Comparison of ENCODE assay signal across 8 cellular contexts in the genomic region with DNA sequence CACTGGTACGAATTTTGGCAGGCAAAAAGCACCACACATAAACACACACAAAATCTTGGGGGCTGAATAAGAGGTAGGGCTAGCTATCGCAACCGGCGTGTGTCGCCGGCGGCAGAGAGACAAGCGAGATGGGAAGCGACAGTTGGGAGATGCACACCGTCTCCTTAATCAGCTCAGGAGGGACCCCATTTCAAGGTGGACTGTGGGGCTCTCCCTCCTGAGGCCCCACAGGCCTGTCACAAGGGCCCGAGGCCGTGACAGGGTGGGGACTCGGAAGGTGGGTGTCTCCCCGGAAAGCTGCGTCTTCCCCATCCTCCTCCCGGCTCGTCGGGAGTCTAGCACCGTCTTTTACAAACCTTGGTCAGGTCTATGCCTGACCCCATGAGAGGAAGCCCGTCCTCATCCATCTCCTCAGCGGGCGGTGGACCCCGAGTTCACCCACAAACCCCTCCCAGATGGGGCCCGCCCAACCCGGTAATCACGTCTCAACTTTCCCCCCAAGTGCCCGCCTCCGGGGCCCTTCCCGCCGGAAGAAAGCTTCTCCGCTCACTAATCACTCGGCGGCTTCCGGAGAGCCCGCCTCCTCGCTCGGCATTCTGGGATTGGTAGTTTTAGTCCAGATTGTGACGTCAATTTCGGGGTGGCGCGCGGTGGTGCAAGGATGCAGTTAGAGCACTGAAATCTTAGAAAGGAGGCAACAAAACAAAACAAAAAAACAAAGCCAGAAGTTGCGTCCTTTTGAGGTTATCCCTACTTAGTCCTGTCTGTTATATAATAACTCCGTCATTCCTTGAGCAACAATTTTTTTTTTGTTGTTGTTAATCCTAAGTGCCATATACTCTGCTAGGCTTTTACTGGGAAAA. TPM values are rescaled to one million over a fixed set of nuclear protein-coding genes. Genes with fewer than 3 reads are reported as not detected.
DNase-seq lines count a peak whose midpoint lies in the region; ATAC-seq, FAIRE-seq and TF ChIP-seq lines count a peak whose summit lies in the region.

A gene with protein sequence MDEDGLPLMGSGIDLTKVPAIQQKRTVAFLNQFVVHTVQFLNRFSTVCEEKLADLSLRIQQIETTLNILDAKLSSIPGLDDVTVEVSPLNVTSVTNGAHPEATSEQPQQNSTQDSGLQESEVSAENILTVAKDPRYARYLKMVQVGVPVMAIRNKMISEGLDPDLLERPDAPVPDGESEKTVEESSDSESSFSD (minus strand): TSS at position 436 of the 863 bp plus-strand sequence. CDS start 29 bp downstream, at position 407.

- H3K4me2 ChIP-seq in OCI-LY3 (ENCODE audit: low read length) = peak within 1 kb of the TSS; percentile 93

- no peak for TF ChIP-seq CTCF in OCI-LY3 (IDR thresholded peaks at IDR 0.05; ENCODE audit: low read depth, low read length)

- peak within 1 kb of the TSS; percentile 95 for H2AFZ ChIP-seq in OCI-LY3 (ENCODE audit: low read depth, low read length)

- peak within 1 kb of the TSS; percentile 92 for H3K9ac ChIP-seq in OCI-LY3 (ENCODE audit: low read length)

- H3K9me3 ChIP-seq in OCI-LY3 (ENCODE audit: insufficient read depth, low read length) (no peaks in the 10 kb centered on the region), mesodermal cell (ENCODE audit: control insufficient read depth, low read length) (no peaks in the 10 kb centered on the region)

- peaks cover 5% of the 10 kb centered on the region for H3K79me2 ChIP-seq in OCI-LY3 (ENCODE audit: low read length)

- no peaks in the 10 kb centered on the region for H3K27me3 ChIP-seq in OCI-LY3 (ENCODE audit: low read depth, low read length)

- H3K4me3 ChIP-seq in OCI-LY3 (ENCODE audit: low read length) (peak within 1 kb of the TSS; percentile 94), mesodermal cell (ENCODE audit: extremely low read depth, insufficient read depth, low read length, poor library complexity, severe bottlenecking) (peak within 1 kb of the TSS; percentile 79)

- H3K27ac ChIP-seq in OCI-LY3 (ENCODE audit: low read length) (peak within 1 kb of the TSS; percentile 72), mesodermal cell (ENCODE audit: low read depth, low read length, severe bottlenecking) (no peak within 1 kb of the TSS)

- 2 to 3% methylated on average over 24 of the region's 44 CpGs for WGBS in mesodermal cell (ENCODE audit: insufficient coverage in 2 of 2), 2 experiments

- peaks cover 8% of the 10 kb centered on the region for H3K4me1 ChIP-seq in OCI-LY3 (ENCODE audit: low read length)
- H3K4me1 ChIP-seq in mesodermal cell (ENCODE audit: control insufficient read depth, insufficient read depth, low read length, poor library complexity, severe bottlenecking) = peaks cover 4% of the 10 kb centered on the region

- FAIRE-seq in endometrium (lab: Jason Lieb, UNC) = peak; percentile 96

- H4K20me1 ChIP-seq in OCI-LY3 (ENCODE audit: insufficient read depth, low read length) = no peaks in the 10 kb centered on the region

- ATAC-seq in GM21515 (IDR thresholded peaks at IDR 0.05; ENCODE audit: unreplicated experiment) = peak; percentile 97

- DNase-seq in D341Med (ENCODE audit: low spot score) (peak; percentile 87), HuH-7 (ENCODE audit: low spot score) (peak; percentile 75)
- peak; percentile 94 for DNase-seq in activated CD8-positive, alpha-beta memory T cell treated with anti-CD3 and anti-CD28 coated beads, Interleukin-2, amount 50 U/mL, for 48 hours
- peak; percentile 88 to 91 for DNase-seq in stimulated activated CD8-positive, alpha-beta memory T cell treated with anti-CD3 and anti-CD28 coated beads, Interleukin-15, amount 100 ng/mL, for 4 hours (ENCODE audit: low read depth in 2 of 2)

- H3K36me3 ChIP-seq in OCI-LY3 (replicated peaks; ENCODE audit: low read depth, low read length) (peaks cover 5% of the 10 kb centered on the region), mesodermal cell (ENCODE audit: control insufficient read depth, insufficient read depth, low read length) (peaks cover 3% of the 10 kb centered on the region)

RNA-seq across cellular contexts. Expression of the gene that starts here (rescaled TPM):
- 25.9 TPM for polyA plus RNA-seq in mesodermal cell (2013, experiment 1 of 2)
- 36.5 TPM for polyA plus RNA-seq in mesodermal cell (2013, experiment 2 of 2)
